In the genomic region with DNA sequence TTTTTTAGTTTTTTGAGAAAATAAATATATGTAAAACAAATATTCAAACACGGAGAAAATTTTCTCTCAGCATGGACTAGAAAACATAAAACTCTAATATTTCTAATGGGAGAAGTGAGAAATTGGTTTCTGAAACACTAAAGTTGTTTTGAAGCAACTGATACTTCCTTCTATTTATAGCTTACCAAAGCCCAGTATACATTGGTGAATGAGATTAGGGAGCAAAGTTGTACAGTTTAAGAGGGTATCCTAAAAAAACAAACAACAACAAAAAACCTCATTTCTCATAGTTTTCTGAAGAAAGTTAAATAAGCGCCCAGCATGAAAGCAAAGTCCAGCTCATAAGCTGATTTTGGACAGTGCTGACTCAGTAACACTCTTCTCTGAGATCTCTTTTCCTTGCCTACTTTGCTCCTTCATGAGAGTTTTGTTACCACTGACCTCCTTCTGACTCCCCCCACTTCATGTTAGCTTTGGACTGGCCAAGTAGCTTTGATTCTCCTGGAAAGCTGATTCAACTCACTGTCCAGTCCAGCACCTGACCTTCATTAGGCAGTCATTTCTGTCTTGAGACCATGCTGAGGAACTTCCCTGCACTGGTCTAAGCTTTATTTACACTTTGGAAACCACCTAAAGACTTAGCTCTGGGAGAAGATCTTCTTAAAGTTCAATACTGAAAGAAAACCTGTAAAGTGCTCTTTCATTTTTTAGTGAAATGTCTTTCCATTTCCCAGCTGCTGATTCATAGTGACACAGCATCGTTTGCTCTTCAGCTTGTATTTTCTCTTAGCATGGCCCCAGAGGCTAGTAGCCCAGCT, we compare ENCODE assay signal across 11 cellular contexts. TPM values are rescaled to one million over a fixed set of nuclear protein-coding genes. Genes with fewer than 3 reads are reported as not detected.
DNase-seq lines count a peak whose midpoint lies in the region; ATAC-seq and TF ChIP-seq lines count a peak whose summit lies in the region.
"Had no signal": no experiment of that assay in that cellular context is flagged by ENCODE, and none has a peak within 500 bp of the region (broad histone marks: within the 10 kb centered on the region; RNA-seq: fewer than 3 reads in every experiment).

No MANE protein-coding gene starts in this region.

- peak overlapping the region; percentile 84 for H3K27ac Mint-ChIP-seq in activated CD8-positive, alpha-beta T cell treated with anti-CD3 and anti-CD28 coated beads for 36 hours

- POLR2A ChIA-PET in activated CD8-positive, alpha-beta T cell treated with anti-CD3 and anti-CD28 coated beads for 36 hours (lab: Charles Lee) = interaction anchor here (1.3 kb wide), 1 partner anchor 21 kb away, joined by 3 read pairs; no protein-coding TSS in a partner anchor

- no peaks in the 10 kb centered on the region for H3K27me3 Mint-ChIP-seq in activated CD8-positive, alpha-beta T cell treated with anti-CD3 and anti-CD28 coated beads for 36 hours

- CTCF ChIA-PET in activated CD8-positive, alpha-beta T cell treated with anti-CD3 and anti-CD28 coated beads for 36 hours (lab: Charles Lee) = no interaction called here

- DNase-seq in GM13977 (ENCODE audit: low spot score) (peak; percentile 53), KG1 (lab: John Stamatoyannopoulos, UW) (no peak), NCI-H2029 (lab: John Stamatoyannopoulos, UW) (no peak), SW 1271 (lab: John Stamatoyannopoulos, UW) (no peak), NCI-H510A (lab: John Stamatoyannopoulos, UW) (no peak)
- peak; percentile 9 for DNase-seq in activated CD8-positive, alpha-beta T cell treated with anti-CD3 and anti-CD28 coated beads for 36 hours
- DNase-seq: dorsolateral prefrontal cortex; NCI-H82; stimulated activated naive CD4-positive, alpha-beta T cell treated with Interleukin-2 at 50 U/mL for 16 hours had no signal

- H3K4me1 Mint-ChIP-seq in activated CD8-positive, alpha-beta T cell treated with anti-CD3 and anti-CD28 coated beads for 36 hours (ENCODE audit: low read depth) = peaks cover 18% of the 10 kb centered on the region

- H3K4me3 Mint-ChIP-seq in activated CD8-positive, alpha-beta T cell treated with anti-CD3 and anti-CD28 coated beads for 36 hours = no peak overlapping the region

- no peaks in the 10 kb centered on the region for H3K36me3 Mint-ChIP-seq in activated CD8-positive, alpha-beta T cell treated with anti-CD3 and anti-CD28 coated beads for 36 hours (ENCODE audit: low read depth)

- no peak for TF ChIP-seq CTCF in GM13977 (IDR thresholded peaks at IDR 0.05; ENCODE audit: extremely low read depth, insufficient read depth, missing control alignments)
- TF ChIP-seq CTCF in activated CD8-positive, alpha-beta T cell treated with anti-CD3 and anti-CD28 coated beads for 36 hours (IDR thresholded peaks at IDR 0.05) = no peak

- intact Hi-C loops in activated CD8-positive, alpha-beta T cell treated with anti-CD3 and anti-CD28 coated beads for 36 hours (cut with micrococcal nuclease) = no loop called here

- peaks cover 1% of the 10 kb centered on the region for H3K9me3 Mint-ChIP-seq in activated CD8-positive, alpha-beta T cell treated with anti-CD3 and anti-CD28 coated beads for 36 hours

- in situ Hi-C loops in GM13977 (cut with MboI; ENCODE audit: low pct_unique_long_range_greater_than_20kb, low sequenced_read_pairs, unreplicated experiment) = no loop called here

- ATAC-seq in GM19452 (IDR thresholded peaks at IDR 0.05; ENCODE audit: unreplicated experiment) = peak; percentile 83
- peak; percentile 82 for ATAC-seq in HG03060 (IDR thresholded peaks at IDR 0.05; ENCODE audit: low read depth, unreplicated experiment)
- peak; percentile 70 for ATAC-seq in activated CD8-positive, alpha-beta T cell treated with anti-CD3 and anti-CD28 coated beads for 36 hours

RNA-seq across cellular contexts. Expression of a gene that starts 21.8 kb away (rescaled TPM):
- total RNA-seq in activated CD8-positive, alpha-beta T cell treated with anti-CD3 and anti-CD28 coated beads for 36 hours = 10 to 100 TPM; 42.1 to 42.2 TPM

Comparison
In these comparisons a context has a peak if more than half of its experiments do, and no peak if none do; other contexts are left out.
1. DNase-seq: peak in GM13977 (single experiment) and activated CD8-positive, alpha-beta T cell treated with anti-CD3 and anti-CD28 coated beads for 36 hours (single experiment); none in KG1 (single experiment), NCI-H2029 (single experiment), SW 1271 (0 of 2) and NCI-H510A (single experiment).
2. Peak in every context shown above with its lines, with median percentiles within 50 percentile points of each other: ATAC-seq.